Comparison of ENCODE assay signal across 9 cellular contexts in genomic region chr9:34254141-34254913, GRCh38.
DNase-seq lines count a peak whose midpoint lies in the region; ATAC-seq, FAIRE-seq and TF ChIP-seq lines count a peak whose summit lies in the region.
"Had no signal": no experiment of that assay in that cellular context is flagged by ENCODE, and none has a peak within 500 bp of the region (broad histone marks: within the 10 kb centered on the region; RNA-seq: fewer than 3 reads in every experiment).

No MANE protein-coding gene starts in this region.

- no peaks in the 10 kb centered on the region for H3K9me3 Mint-ChIP-seq in astrocyte (ENCODE audit: unreplicated experiment)

- H3K27ac Mint-ChIP-seq in astrocyte (ENCODE audit: unreplicated experiment), result peak overlapping the region; percentile 93

- H3K4me1 ChIP-seq in astrocyte (ENCODE audit: insufficient read depth, low read length), result peaks cover 33% of the 10 kb centered on the region
- peaks cover 0 to 49% (median 37%) of the 10 kb centered on the region in 4 donors for H3K4me1 ChIP-seq in tibial artery

- H3K4me3 ChIP-seq in astrocyte (ENCODE audit: insufficient read depth, low read depth, low read length), result no peak overlapping the region
- no peak overlapping the region for H3K4me3 ChIP-seq in tibial artery
- no peak overlapping the region for H3K4me3 ChIP-seq in WERI-Rb-1 (ENCODE audit: low read depth, low read length)
- H3K4me3 ChIP-seq: lower lobe of right lung had no signal

- intact Hi-C loops in tibial artery (cut with DNase I; ENCODE audit: low total_unique reads), result no loop called here

- DNase-seq in HK-2 (ENCODE audit: unreplicated experiment) (peak; percentile 44), astrocyte (ENCODE audit: low read depth) (peak; percentile 75), hepatic stellate cell (ENCODE audit: low spot score) (peak; percentile 82), tibial artery (no peak), WERI-Rb-1 (no peak), KG1 (lab: John Stamatoyannopoulos, UW) (no peak)
- DNase-seq: lower lobe of right lung; stimulated activated CD8-positive, alpha-beta memory T cell treated with anti-CD3 and anti-CD28 coated beads, Interleukin-4, amount 100 ng/mL, for 48 hours had no signal

- ATAC-seq in GM19452 (IDR thresholded peaks at IDR 0.05; ENCODE audit: unreplicated experiment), result no peak

- no peak overlapping the region for H3K4me3 Mint-ChIP-seq in astrocyte (ENCODE audit: unreplicated experiment)

- peaks cover 33% of the 10 kb centered on the region for H3K36me3 Mint-ChIP-seq in astrocyte (ENCODE audit: low read depth, unreplicated experiment)

- no peaks in the 10 kb centered on the region for H3K27me3 Mint-ChIP-seq in astrocyte (ENCODE audit: low read depth, unreplicated experiment)

- TF ChIP-seq CTCF in astrocyte (IDR thresholded peaks at IDR 0.05; ENCODE audit: insufficient read depth, low read depth, low read length) (no peak), tibial artery (IDR thresholded peaks at IDR 0.05) (no peak), WERI-Rb-1 (IDR thresholded peaks at IDR 0.05; ENCODE audit: low read depth, low read length) (no peak)

- H4K20me1 ChIP-seq in astrocyte (ENCODE audit: insufficient read depth, low read length), result peaks cover 12% of the 10 kb centered on the region

- peak overlapping the region; percentile 54 for H3K9ac ChIP-seq in astrocyte (ENCODE audit: low read length)

- H2AFZ ChIP-seq in astrocyte (ENCODE audit: low read depth, low read length), result no peak overlapping the region

- H3K4me1 Mint-ChIP-seq in astrocyte (ENCODE audit: low read depth, unreplicated experiment), result peaks cover 29% of the 10 kb centered on the region

- H3K4me2 ChIP-seq in astrocyte (ENCODE audit: low read length), result peak overlapping the region; percentile 57

- H3K9me3 ChIP-seq in astrocyte (ENCODE audit: insufficient read depth, low read depth, low read length) (no peaks in the 10 kb centered on the region), tibial artery (no peaks in the 10 kb centered on the region), WERI-Rb-1 (ENCODE audit: severe bottlenecking) (no peaks in the 10 kb centered on the region)
- H3K9me3 ChIP-seq: lower lobe of right lung had no signal

- peaks cover 12% of the 10 kb centered on the region for H3K36me3 ChIP-seq in astrocyte (ENCODE audit: insufficient read depth, low read length)
- H3K36me3 ChIP-seq in tibial artery, result peaks cover 19 to 34% (median 27%) of the 10 kb centered on the region in 3 donors
- peaks cover 86% of the 10 kb centered on the region for H3K36me3 ChIP-seq in WERI-Rb-1

- H3K79me2 ChIP-seq in astrocyte (ENCODE audit: insufficient read depth, low read length), result peaks cover 6% of the 10 kb centered on the region

- H3K27ac ChIP-seq in astrocyte (ENCODE audit: low read depth, low read length) (peak overlapping the region; percentile 74), tibial artery (peak overlapping the region; percentile 23 to 52), WERI-Rb-1 (no peak overlapping the region)

- no peaks in the 10 kb centered on the region for H3K27me3 ChIP-seq in astrocyte (ENCODE audit: insufficient read depth, low read length)
- no peaks in the 10 kb centered on the region for H3K27me3 ChIP-seq in tibial artery
- H3K27me3 ChIP-seq in WERI-Rb-1 (ENCODE audit: insufficient read depth, low read depth, severe bottlenecking), result no peaks in the 10 kb centered on the region

- FAIRE-seq in astrocyte (lab: Jason Lieb, UNC), result peak; percentile 56

Comparison
In these comparisons a context has a peak if more than half of its experiments do, and no peak if none do; other contexts are left out.
1. DNase-seq: peak in HK-2 (single experiment), astrocyte (single experiment) and hepatic stellate cell (single experiment); none in tibial artery (0 of 2), WERI-Rb-1 (single experiment) and KG1 (single experiment).